Comparison of ENCODE assay signal across 28 cellular contexts in genomic region chr16:4231367-4231766, GRCh38. TPM values are rescaled to one million over a fixed set of nuclear protein-coding genes. Genes with fewer than 3 reads are reported as not detected.
DNase-seq lines count a peak whose midpoint lies in the region; ATAC-seq and TF ChIP-seq lines count a peak whose summit lies in the region.
"Had no signal": no experiment of that assay in that cellular context is flagged by ENCODE, and none has a peak within 500 bp of the region (broad histone marks: within the 10 kb centered on the region; RNA-seq: fewer than 3 reads in every experiment).

No MANE protein-coding gene starts in this region.

- no peaks in the 10 kb centered on the region for H3K27me3 ChIP-seq in heart right ventricle
- H3K27me3 ChIP-seq in stomach, result no peaks in the 10 kb centered on the region

- no peak overlapping the region for H3K4me3 ChIP-seq in coronary artery
- no peak overlapping the region for H3K4me3 ChIP-seq in heart right ventricle
- H3K4me3 ChIP-seq in stomach, result no peak overlapping the region
- H3K4me3 ChIP-seq: A549, GM12878 had no signal

- H3K27ac ChIP-seq in coronary artery (peak overlapping the region; percentile 39 to 43), heart right ventricle (peak overlapping the region; percentile 1 to 97 (median 80)), stomach (no peak overlapping the region)
- H3K27ac ChIP-seq: A549 had no signal

- H3K27ac Mint-ChIP-seq in Calu3 (ENCODE audit: unreplicated experiment), result no peak overlapping the region
- H3K27ac Mint-ChIP-seq: CD8-positive, alpha-beta T cell had no signal

- TF ChIP-seq EP300 in stomach (IDR thresholded peaks at IDR 0.05), result no peak

- no peaks in the 10 kb centered on the region for H3K36me3 Mint-ChIP-seq in Calu3 (ENCODE audit: insufficient read depth, unreplicated experiment)
- H3K36me3 Mint-ChIP-seq: CD8-positive, alpha-beta T cell had no signal

- intact Hi-C loops in heart right ventricle (cut with DNase I), result no loop called here
- intact Hi-C loops in stomach (cut with DNase I; ENCODE audit: low total_unique reads), result no loop called here
- intact Hi-C loops in Calu3 (cut with micrococcal nuclease; ENCODE audit: unreplicated experiment), result no loop called here

- no TSS peak for BruUV-seq in Calu3 (replicated peaks; lab: Mats Ljungman, UMichigan)

- no peak overlapping the region for H3K4me3 Mint-ChIP-seq in Calu3 (ENCODE audit: low read depth, unreplicated experiment)
- H3K4me3 Mint-ChIP-seq: CD8-positive, alpha-beta T cell had no signal

- no peaks in the 10 kb centered on the region for H3K9me3 Mint-ChIP-seq in Calu3 (ENCODE audit: low read depth, unreplicated experiment)
- H3K9me3 Mint-ChIP-seq: CD8-positive, alpha-beta T cell had no signal

- peaks cover 33% of the 10 kb centered on the region for H3K27me3 Mint-ChIP-seq in Calu3 (ENCODE audit: unreplicated experiment)

- H3K4me1 ChIP-seq in heart right ventricle, result peaks cover 11 to 64% (median 38%) of the 10 kb centered on the region in 9 donors
- no peaks in the 10 kb centered on the region for H3K4me1 ChIP-seq in stomach
- H3K4me1 ChIP-seq: A549, Caco-2 had no signal

- TF ChIP-seq POLR2A in stomach (IDR thresholded peaks at IDR 0.05), result no peak

- no peaks in the 10 kb centered on the region for H3K9me3 ChIP-seq in heart right ventricle
- H3K9me3 ChIP-seq in stomach, result no peaks in the 10 kb centered on the region
- H3K9me3 ChIP-seq: A549, Caco-2 had no signal

- TF ChIP-seq CTCF in coronary artery (IDR thresholded peaks at IDR 0.05), result no peak
- no peak for TF ChIP-seq CTCF in heart right ventricle (IDR thresholded peaks at IDR 0.05)
- no peak for TF ChIP-seq CTCF in stomach (IDR thresholded peaks at IDR 0.05)
- TF ChIP-seq CTCF in Calu3 (IDR thresholded peaks at IDR 0.05; ENCODE audit: unreplicated experiment), result no peak

- no peak for DNase-seq in coronary artery (ENCODE audit: low spot score)
- DNase-seq in heart right ventricle, result peak in 1 of 2 donors; percentile 59
- peak; percentile 33 for DNase-seq in myocyte (ENCODE audit: low read depth)
- no peak for DNase-seq in NCI-H1417 (lab: John Stamatoyannopoulos, UW)
- DNase-seq in nucleus accumbens (lab: John Stamatoyannopoulos, UW), result no peak
- no peak for DNase-seq in stomach
- no peak for DNase-seq in Calu3
- DNase-seq: AML-193; C1 segment of cervical spinal cord; Caco-2; CD8-positive, alpha-beta T cell; DMS 273 treated with DMSO at 0.1 percent for 48 hours; DMS79; EL; GDM1; NCI-H1048; NCI-H1417 treated with DMSO at 0.1 percent for 48 hours; NCI-H1694 treated with DMSO at 0.1 percent for 48 hours; NCI-H2081; NCI-H2227 treated with DMSO at 0.1 percent for 48 hours; NCI-H526 treated with DMSO at 0.1 percent for 48 hours; RPMI8226; SHP77 treated with DMSO at 0.1 percent for 48 hours had no signal

- no peaks in the 10 kb centered on the region for H3K4me1 Mint-ChIP-seq in Calu3 (ENCODE audit: low read depth, unreplicated experiment)

- H3K36me3 ChIP-seq in heart right ventricle (no peaks in the 10 kb centered on the region), stomach (no peaks in the 10 kb centered on the region)

- ATAC-seq in heart right ventricle, result peak; percentile 62 to 83 (median 76)
- ATAC-seq: A549; CD8-positive, alpha-beta T cell; GM12878 had no signal

- WGBS in heart right ventricle, 2 donors, result 40 to 51% methylated on average over 10 of the region's 10 CpGs
- 73 to 84% (median 81%) methylated on average over 10 of the region's 10 CpGs for WGBS in stomach, 5 donors

- CTCF ChIA-PET in Calu3 (lab: Charles Lee), result no interaction called here

RNA-seq across cellular contexts. Expression of gene SRL, which starts 10.5 kb away (rescaled TPM):
- total RNA-seq in heart right ventricle (100 to 1,000 TPM; 443 to 587 (median 486) TPM), myocyte (1.9 and 2.7 TPM in 2 replicates), stomach (under 1 TPM in 1 of 5 donors, not detected in 4; 0.92 TPM), Calu3 (2022) (0.12 TPM in 1 of 2 replicates, not detected in the other)
- polyA plus RNA-seq in heart right ventricle (100 to 1,000 TPM; 161 to 224 TPM), stomach (1 to 10 TPM in 1 of 3 donors, under 1 TPM in 2; 0.31 to 1.5 (median 0.38) TPM)
- 0.44 TPM for polyA plus RNA-seq in myocyte (2012)
- total RNA-seq: Caco-2; CD8-positive, alpha-beta T cell; GM12878; H4; HT-29; NCI-H460 had no signal
- polyA plus RNA-seq: GM12878 had no signal

RNA-seq across cellular contexts. Expression of gene TFAP4, which starts 41.5 kb away (rescaled TPM):
- total RNA-seq in heart right ventricle (1 to 10 TPM; 1.8 to 6.6 (median 3.1) TPM), myocyte (4.4 and 5.0 TPM in 2 replicates), stomach (10 to 100 TPM in 1 of 5 donors, 1 to 10 TPM in 3, not detected in 1; 4.9 to 17.4 (median 6.5) TPM), Calu3 (2022) (31.4 and 31.9 TPM in 2 replicates)
- polyA plus RNA-seq in heart right ventricle (1 to 10 TPM; 2.0 to 4.6 TPM), stomach (1 to 10 TPM; 4.9 to 7.1 (median 5.5) TPM)
- polyA plus RNA-seq in myocyte (2012), result 3.5 TPM

Comparison
In these comparisons a context has a peak if more than half of its experiments do, and no peak if none do; other contexts are left out.
1. H3K27ac ChIP-seq: peak in coronary artery (2 of 2) and heart right ventricle (10 of 10); none in stomach (0 of 5).
2. RNA of gene SRL, which starts 10.5 kb away (total RNA-seq): 443 to 587 TPM in heart right ventricle; 1.9 to 2.7 TPM in myocyte, 0.12 TPM in Calu3 and 0.92 TPM in stomach; every median in the first group is over 100 times any median in the second.